26 cellular contexts compared by ENCODE assay signal in genomic region chr7:145797507-145797906, GRCh38.
"Had no signal": no experiment of that assay in that cellular context is flagged by ENCODE, and none has a peak within 500 bp of the region (broad histone marks: within the 10 kb centered on the region; RNA-seq: fewer than 3 reads in every experiment).

No MANE protein-coding gene starts in this region.

- DNase-seq: colonic mucosa; cortex of kidney; effector CD8-positive, alpha-beta T cell; effector memory CD8-positive, alpha-beta T cell; endodermal cell; erythroblast; esophagus squamous epithelium; foreskin fibroblast; foreskin melanocyte; gastrocnemius medialis; glutamatergic neuron; head of caudate nucleus; heart right ventricle; hippocampal formation; left cardiac atrium; left lung; left ventricle myocardium superior; lower lobe of right lung; mesenchymal stem cell; midbrain; naive thymus-derived CD4-positive, alpha-beta T cell had no signal

- H3K9me3 ChIP-seq: colonic mucosa, gastrocnemius medialis had no signal

- H3K27ac ChIP-seq: colonic mucosa, epithelial cell of prostate, esophagus squamous epithelium, gastrocnemius medialis, heart right ventricle, left lung, lower lobe of right lung had no signal

- H3K4me1 ChIP-seq: colonic mucosa, esophagus squamous epithelium, gastrocnemius medialis, heart right ventricle, left lung, lower lobe of right lung had no signal

- H3K4me3 ChIP-seq: colonic mucosa, esophagus squamous epithelium, gastrocnemius medialis, heart right ventricle, left lung, lower lobe of right lung had no signal

- ATAC-seq: effector memory CD8-positive, alpha-beta T cell; esophagus mucosa; gastrocnemius medialis; heart right ventricle; left cardiac atrium; left lung; left ventricle myocardium superior; lower lobe of right lung; naive thymus-derived CD4-positive, alpha-beta T cell had no signal

- H3K36me3 ChIP-seq: colonic mucosa, esophagus squamous epithelium, gastrocnemius medialis, heart right ventricle, left lung, lower lobe of right lung had no signal

- FAIRE-seq: endometrium, islet of Langerhans, keratinocyte had no signal

- H3K27me3 ChIP-seq: colonic mucosa, esophagus squamous epithelium, gastrocnemius medialis, heart right ventricle, left lung had no signal
